Comparison of ENCODE assay signal across 10 cellular contexts in genomic region chr11:95095858-95096587, GRCh38. TPM values are rescaled to one million over a fixed set of nuclear protein-coding genes. Genes with fewer than 3 reads are reported as not detected.
DNase-seq lines count a peak whose midpoint lies in the region; ATAC-seq and TF ChIP-seq lines count a peak whose summit lies in the region.
"Had no signal": no experiment of that assay in that cellular context is flagged by ENCODE, and none has a peak within 500 bp of the region (broad histone marks: within the 10 kb centered on the region; RNA-seq: fewer than 3 reads in every experiment).

No MANE protein-coding gene starts in this region.

- H3K4me3 ChIP-seq in fibroblast of the aortic adventitia (ENCODE audit: low read depth, low read length): no peak overlapping the region
- H3K4me3 ChIP-seq: pancreas had no signal

- no peak for TF ChIP-seq CTCF in fibroblast of the aortic adventitia (IDR thresholded peaks at IDR 0.05; ENCODE audit: insufficient read depth, low read length)

- DNase-seq in SIG-M5 treated with dmso at 0.1 percent for 504 hours (lab: John Stamatoyannopoulos, UW; ENCODE audit: unreplicated experiment) (peak; percentile 85), SIG-M5 (lab: John Stamatoyannopoulos, UW) (no peak), NAMALWA (ENCODE audit: low spot score) (peak; percentile 81), fibroblast of the aortic adventitia (ENCODE audit: low read depth) (peak; percentile 78), NCI-H2107 (lab: John Stamatoyannopoulos, UW) (no peak), DMS114 treated with DMSO at 0.1 percent for 48 hours (lab: John Stamatoyannopoulos, UW; ENCODE audit: unreplicated experiment) (no peak), hypothalamus (lab: John Stamatoyannopoulos, UW) (no peak)
- DNase-seq: pancreas had no signal

- peak; percentile 79 for ATAC-seq in HG02610 (IDR thresholded peaks at IDR 0.05; ENCODE audit: unreplicated experiment)

RNA-seq across cellular contexts. Expression of gene ENDOD1, which starts 6.4 kb away (rescaled TPM):
- total RNA-seq in fibroblast of the aortic adventitia (ENCODE audit: low replicate concordance): 17.6 and 39.8 TPM in 2 replicates

RNA-seq across cellular contexts. Expression of gene SRSF8, which starts 29.3 kb away (rescaled TPM):
- total RNA-seq in fibroblast of the aortic adventitia (ENCODE audit: low replicate concordance): 6.9 and 23.9 TPM in 2 replicates

RNA-seq across cellular contexts. Expression of gene KDM4F, which starts 46.8 kb away (rescaled TPM):
- not detected in 2 replicates for total RNA-seq in fibroblast of the aortic adventitia (ENCODE audit: low replicate concordance)
- total RNA-seq: activated CD8-positive, alpha-beta memory T cell treated with anti-CD3 and anti-CD28 coated beads for 36 hours; pancreas had no signal

Comparison
In these comparisons a context has a peak if more than half of its experiments do, and no peak if none do; other contexts are left out.
1. DNase-seq: peak in SIG-M5 treated with dmso at 0.1 percent for 504 hours (single experiment), NAMALWA (single experiment) and fibroblast of the aortic adventitia (single experiment); none in SIG-M5 (single experiment), NCI-H2107 (single experiment), DMS114 treated with DMSO at 0.1 percent for 48 hours (single experiment) and hypothalamus (0 of 51).